ENCODE assay signal across 13 cellular contexts in the genomic region with DNA sequence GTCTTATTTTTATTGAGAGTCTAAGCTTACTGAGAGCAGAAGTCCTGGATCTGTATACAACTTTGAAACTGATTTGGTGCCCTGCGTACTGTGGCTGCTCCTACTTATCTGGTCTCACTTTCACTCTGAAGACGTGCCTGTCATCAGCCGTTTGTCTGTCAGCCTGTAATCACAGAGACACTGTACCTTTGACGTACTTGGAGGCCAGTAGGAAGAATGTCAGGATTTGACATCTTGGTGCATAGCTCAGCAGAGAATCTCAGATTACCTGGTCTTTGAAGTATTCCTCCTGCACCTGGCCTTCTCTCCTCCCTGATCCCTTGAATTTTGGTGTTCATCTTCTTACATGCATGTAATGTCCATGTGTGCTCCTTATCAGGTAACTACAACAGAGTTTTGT. TPM values are rescaled to one million over a fixed set of nuclear protein-coding genes. Genes with fewer than 3 reads are reported as not detected.
A peak's percentile ranks its signal among the peaks of the same experiment; 100 is the strongest.
DNase-seq lines count a peak whose midpoint lies in the region; ATAC-seq and TF ChIP-seq lines count a peak whose summit lies in the region.
"Had no signal": no experiment of that assay in that cellular context is flagged by ENCODE, and none has a peak within 500 bp of the region (broad histone marks: within the 10 kb centered on the region; RNA-seq: fewer than 3 reads in every experiment).

No MANE protein-coding gene starts in this region.

- peaks cover 22% of the 10 kb centered on the region for H3K4me1 ChIP-seq in parathyroid adenoma
- peaks cover 0 to 24% (median 9%) of the 10 kb centered on the region in 4 donors for H3K4me1 ChIP-seq in Peyer's patch

- peaks cover 5% of the 10 kb centered on the region for H3K79me2 ChIP-seq in parathyroid adenoma

- DNase-seq in Peyer's patch (no peak), NCI-H526 treated with DMSO at 0.1 percent for 48 hours (lab: John Stamatoyannopoulos, UW) (no peak), NCI-H510A (lab: John Stamatoyannopoulos, UW) (no peak), SHP77 treated with DMSO at 0.1 percent for 48 hours (lab: John Stamatoyannopoulos, UW) (no peak)
- DNase-seq: CD8-positive, alpha-beta T cell; effector memory CD8-positive, alpha-beta T cell; KBM-7; small intestine had no signal

- H3K27me3 ChIP-seq in parathyroid adenoma (ENCODE audit: control insufficient read depth, insufficient read depth, low read length) (no peaks in the 10 kb centered on the region), Peyer's patch (no peaks in the 10 kb centered on the region)
- H3K27me3 ChIP-seq: neural progenitor cell had no signal

- ATAC-seq in GM18907 (IDR thresholded peaks at IDR 0.05; ENCODE audit: unreplicated experiment), result peak; percentile 36
- ATAC-seq in GM21723 (IDR thresholded peaks at IDR 0.05; ENCODE audit: unreplicated experiment), result peak; percentile 35
- peak; percentile 28 for ATAC-seq in HG03432 (IDR thresholded peaks at IDR 0.05; ENCODE audit: unreplicated experiment)
- ATAC-seq: CD8-positive, alpha-beta T cell; effector memory CD8-positive, alpha-beta T cell had no signal

- H3K9ac ChIP-seq in parathyroid adenoma, result no peak overlapping the region
- H3K9ac ChIP-seq: neural progenitor cell had no signal

- no peak overlapping the region for H3K4me3 ChIP-seq in parathyroid adenoma (ENCODE audit: low read depth, low read length)
- H3K4me3 ChIP-seq in Peyer's patch, result no peak overlapping the region
- H3K4me3 ChIP-seq: neural progenitor cell had no signal

- H3K9me3 ChIP-seq in parathyroid adenoma (ENCODE audit: control insufficient read depth, low read length), result no peaks in the 10 kb centered on the region
- H3K9me3 ChIP-seq in Peyer's patch, result no peaks in the 10 kb centered on the region

- peak overlapping the region; percentile 27 for H2AFZ ChIP-seq in parathyroid adenoma
- H2AFZ ChIP-seq: neural progenitor cell had no signal

- TF ChIP-seq CTCF in parathyroid adenoma (IDR thresholded peaks at IDR 0.05) (no peak), Peyer's patch (IDR thresholded peaks at IDR 0.05) (no peak)

- H3K4me2 ChIP-seq in parathyroid adenoma (ENCODE audit: low read length), result peak overlapping the region; percentile 2
- H3K4me2 ChIP-seq: neural progenitor cell had no signal

- no peak for TF ChIP-seq POLR2A in Peyer's patch (IDR thresholded peaks at IDR 0.05)

- no peaks in the 10 kb centered on the region for H3K36me3 ChIP-seq in parathyroid adenoma (ENCODE audit: control insufficient read depth, insufficient read depth, low read length)
- no peaks in the 10 kb centered on the region for H3K36me3 ChIP-seq in Peyer's patch
- H3K36me3 ChIP-seq: neural progenitor cell had no signal

- H3K27ac ChIP-seq in parathyroid adenoma (peak overlapping the region; percentile 25), Peyer's patch (no peak overlapping the region)
- H3K27ac ChIP-seq: neural progenitor cell had no signal

RNA-seq across cellular contexts. Expression of gene DSE, which starts 37.7 kb away (rescaled TPM):
- total RNA-seq in Peyer's patch, result 10 to 100 TPM; 12.6 to 71.8 (median 16.2) TPM

RNA-seq across cellular contexts. Expression of gene CALHM6, which starts 52.7 kb away (rescaled TPM):
- 10 to 100 TPM in 1 of 4 donors, 1 to 10 TPM in 1, not detected in 2; 2.0 to 14.0 TPM for total RNA-seq in Peyer's patch
